Comparison of ENCODE assay signal across 8 cellular contexts in genomic region chr2:205925373-205926337, GRCh38.
DNase-seq lines count a peak whose midpoint lies in the region; TF ChIP-seq lines count a peak whose summit lies in the region.

No MANE protein-coding gene starts in this region.

- POLR2A ChIA-PET in GM10248 (lab: Yijun Ruan, JAX) = no interaction called here

- TF ChIP-seq CTCF in GM10248 (IDR thresholded peaks at IDR 0.05; ENCODE audit: control extremely low read depth, extremely low read depth, low read depth, missing control alignments) = peak; percentile 87
- TF ChIP-seq CTCF in Loucy (conservative IDR thresholded peaks at IDR 0.05; ENCODE audit: low read length) = peak; percentile 86
- peak; percentile 89 to 94 (median 93) for TF ChIP-seq CTCF in ascending aorta (IDR thresholded peaks at IDR 0.05)
- peak; percentile 89 to 96 (median 94) for TF ChIP-seq CTCF in sigmoid colon (IDR thresholded peaks at IDR 0.05)

- H2AFZ ChIP-seq in Loucy (ENCODE audit: low read length) = peak overlapping the region; percentile 70

- H3K9me3 ChIP-seq in Loucy (ENCODE audit: insufficient read depth, low read depth, low read length) (no peaks in the 10 kb centered on the region), ascending aorta (no peaks in the 10 kb centered on the region), sigmoid colon (no peaks in the 10 kb centered on the region)

- H3K4me1 ChIP-seq in Loucy (ENCODE audit: insufficient read depth, low read length, poor library complexity, severe bottlenecking) (no peaks in the 10 kb centered on the region), ascending aorta (peaks cover 0 to 6% of the 10 kb centered on the region in 2 donors), sigmoid colon (peaks cover 0 to 18% (median 11%) of the 10 kb centered on the region in 4 donors)

- no peak for TF ChIP-seq EP300 in sigmoid colon (IDR thresholded peaks at IDR 0.05)

- no peaks in the 10 kb centered on the region for H3F3A ChIP-seq in Loucy (ENCODE audit: low read depth)

- H4K20me1 ChIP-seq in Loucy (ENCODE audit: insufficient read depth, low read length, poor library complexity, severe bottlenecking) = no peaks in the 10 kb centered on the region

- no peak overlapping the region for H3K27ac ChIP-seq in ascending aorta
- H3K27ac ChIP-seq in sigmoid colon = peak overlapping the region in 3 of 4 donors; percentile 53 to 69 (median 58)

- 14 to 15% methylated on average over 33 of the region's 33 CpGs for WGBS in sigmoid colon, 2 donors

- CTCF ChIA-PET in GM10248 (lab: Yijun Ruan, JAX) = interaction anchor here (0.6 to 6.7 kb wide), 41 partner anchors 9 to 1785 kb away, joined by 3 to 61 read pairs (median 4); no protein-coding TSS in a partner anchor

- peaks cover 10% of the 10 kb centered on the region for H3K27me3 ChIP-seq in H7 (ENCODE audit: control insufficient read depth, insufficient read depth, low read length)
- H3K27me3 ChIP-seq in Loucy (ENCODE audit: insufficient read depth, low read length, poor library complexity, severe bottlenecking) = peaks cover 11% of the 10 kb centered on the region
- no peaks in the 10 kb centered on the region for H3K27me3 ChIP-seq in ascending aorta
- H3K27me3 ChIP-seq in sigmoid colon = no peaks in the 10 kb centered on the region

- H3K79me2 ChIP-seq in Loucy (ENCODE audit: insufficient read depth, low read length) = no peaks in the 10 kb centered on the region

- no peaks in the 10 kb centered on the region for H3K36me3 ChIP-seq in H7 (replicated peaks; ENCODE audit: control insufficient read depth, insufficient read depth, low read length)
- no peaks in the 10 kb centered on the region for H3K36me3 ChIP-seq in Loucy (ENCODE audit: insufficient read depth, low read length)
- no peaks in the 10 kb centered on the region for H3K36me3 ChIP-seq in ascending aorta
- no peaks in the 10 kb centered on the region for H3K36me3 ChIP-seq in sigmoid colon

- intact Hi-C loops in ascending aorta (cut with DNase I) (loop anchor here (2.0 kb wide), 1 partner anchor 159 kb away; no protein-coding TSS in a partner anchor), sigmoid colon (cut with DNase I) (loop anchor here (5.0 kb wide), 4 partner anchors 33 to 1783 kb away; partner anchors contain the start of gene NRP2)

- no peak overlapping the region for H3K9ac ChIP-seq in Loucy (ENCODE audit: low read depth, low read length, poor library complexity, severe bottlenecking)

- H3K4me2 ChIP-seq in Loucy (ENCODE audit: low read depth, low read length, poor library complexity, severe bottlenecking) = peak overlapping the region; percentile 63

- H3K4me3 ChIP-seq in H7 (ENCODE audit: insufficient read depth, low read depth, low read length) (no peak overlapping the region), Loucy (ENCODE audit: low read length, poor library complexity, severe bottlenecking) (peak overlapping the region; percentile 33), ascending aorta (peak overlapping the region; percentile 26 to 32), sigmoid colon (peak overlapping the region in 3 of 4 donors; percentile 26 to 41 (median 35))

- DNase-seq in GM10248 (ENCODE audit: extremely low spot score) (peak; percentile 80), H7 (peak; percentile 94), T-helper 2 cell (peak; percentile 3 to 62 (median 51)), ascending aorta (ENCODE audit: low spot score in 2 of 2) (peak in 1 of 2 donors; percentile 72), hypothalamus (lab: John Stamatoyannopoulos, UW) (peak in 50 of 51 donors; percentile 4 to 81 (median 50)), sigmoid colon (peak; percentile 92), NCI-H187 (lab: John Stamatoyannopoulos, UW) (no peak)

- no peaks in the 10 kb centered on the region for H3K9me2 ChIP-seq in Loucy (replicated peaks; ENCODE audit: low read depth, low read length)

- TF ChIP-seq POLR2A in sigmoid colon (IDR thresholded peaks at IDR 0.05) = no peak

Comparison
In these comparisons a context has a peak if more than half of its experiments do, and no peak if none do; other contexts are left out.
1. DNase-seq: peak in GM10248 (single experiment), H7 (single experiment), T-helper 2 cell (5 of 5), hypothalamus (50 of 51) and sigmoid colon (single experiment); none in NCI-H187 (0 of 2).
2. H3K27ac ChIP-seq: peak in sigmoid colon (3 of 4); none in ascending aorta (0 of 2).
3. Peak in every context shown above with its lines, with median percentiles within 50 percentile points of each other: CTCF ChIP-seq.